11 cellular contexts compared by ENCODE assay signal in the genomic region with DNA sequence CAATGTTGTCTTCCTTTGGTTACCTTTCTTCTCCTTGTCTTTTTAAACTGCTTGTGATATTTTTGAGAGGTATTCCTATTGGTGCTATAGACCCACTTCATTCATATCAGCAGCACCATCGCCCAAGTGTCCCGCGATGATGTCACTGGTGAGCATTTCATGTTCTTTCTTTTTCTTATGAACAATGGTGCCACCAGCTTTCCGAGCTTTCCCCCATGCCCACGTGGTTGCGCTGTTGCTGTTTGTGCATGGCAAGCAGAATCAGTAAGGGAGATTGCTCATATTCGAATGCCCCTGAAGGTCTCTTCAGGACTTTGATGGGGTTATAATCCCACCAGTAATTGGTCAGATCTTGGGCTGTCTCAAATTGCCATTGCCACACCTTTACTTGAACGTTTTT.
DNase-seq lines count a peak whose midpoint lies in the region; ATAC-seq and TF ChIP-seq lines count a peak whose summit lies in the region.
"Had no signal": no experiment of that assay in that cellular context is flagged by ENCODE, and none has a peak within 500 bp of the region (broad histone marks: within the 10 kb centered on the region; RNA-seq: fewer than 3 reads in every experiment).

No MANE protein-coding gene starts in this region.

- no peaks in the 10 kb centered on the region for H3K4me1 ChIP-seq in prostate gland (replicated peaks)
- H3K4me1 ChIP-seq: psoas muscle had no signal

- POLR2A ChIA-PET in activated naive CD8-positive, alpha-beta T cell treated with anti-CD3 and anti-CD28 coated beads, Interleukin-2, amount 10 ng/mL, durations not matched to agents 7 days and 5 days (lab: Charles Lee): no interaction called here

- H3K27ac ChIP-seq in prostate gland: no peak overlapping the region
- H3K27ac ChIP-seq: psoas muscle had no signal

- H3K27ac Mint-ChIP-seq in activated naive CD8-positive, alpha-beta T cell treated with anti-CD3 and anti-CD28 coated beads, Interleukin-2, amount 10 ng/mL, durations not matched to agents 7 days and 5 days: no peak overlapping the region
- H3K27ac Mint-ChIP-seq: brain had no signal

- H3K27me3 Mint-ChIP-seq in activated naive CD8-positive, alpha-beta T cell treated with anti-CD3 and anti-CD28 coated beads, Interleukin-2, amount 10 ng/mL, durations not matched to agents 7 days and 5 days: no peaks in the 10 kb centered on the region
- H3K27me3 Mint-ChIP-seq: brain had no signal

- no peak overlapping the region for H3K4me3 Mint-ChIP-seq in activated naive CD8-positive, alpha-beta T cell treated with anti-CD3 and anti-CD28 coated beads, Interleukin-2, amount 10 ng/mL, durations not matched to agents 7 days and 5 days
- H3K4me3 Mint-ChIP-seq: brain had no signal

- 40% methylated on average over 6 of the region's 8 CpGs for WGBS in prostate gland

- H3K36me3 ChIP-seq in prostate gland: no peaks in the 10 kb centered on the region

- peaks cover under 1% of the 10 kb centered on the region for H3K9me3 Mint-ChIP-seq in activated naive CD8-positive, alpha-beta T cell treated with anti-CD3 and anti-CD28 coated beads, Interleukin-2, amount 10 ng/mL, durations not matched to agents 7 days and 5 days
- H3K9me3 Mint-ChIP-seq: brain had no signal

- intact Hi-C loops in prostate gland (cut with DNase I): no loop called here

- no peak overlapping the region for H3K4me3 ChIP-seq in prostate gland
- H3K4me3 ChIP-seq: GM12878, psoas muscle had no signal

- no peak for TF ChIP-seq CTCF in prostate gland (IDR thresholded peaks at IDR 0.05)

- H3K36me3 Mint-ChIP-seq in activated naive CD8-positive, alpha-beta T cell treated with anti-CD3 and anti-CD28 coated beads, Interleukin-2, amount 10 ng/mL, durations not matched to agents 7 days and 5 days: no peaks in the 10 kb centered on the region
- H3K36me3 Mint-ChIP-seq: brain had no signal

- DNase-seq in EL: peak; percentile 63
- peak; percentile 36 for DNase-seq in NCI-H2171 treated with DMSO at 0.1 percent for 48 hours (lab: John Stamatoyannopoulos, UW)
- DNase-seq in activated naive CD8-positive, alpha-beta T cell treated with anti-CD3 and anti-CD28 coated beads, Interleukin-2, amount 10 ng/mL, durations not matched to agents 7 days and 5 days: peak; percentile 25
- peak; percentile 2 to 13 for DNase-seq in stimulated activated CD4-positive, alpha-beta T cell treated with anti-CD3 and anti-CD28 coated beads, Interleukin-12 subunit alpha, Interleukin-12 subunit beta, amount 100 ng/mL, for 24 hours (ENCODE audit: low read depth in 2 of 2)
- no peak for DNase-seq in kidney tubule cell (ENCODE audit: low spot score)
- no peak for DNase-seq in NCI-H1417 (lab: John Stamatoyannopoulos, UW)
- no peak for DNase-seq in central memory CD4-positive, alpha-beta T cell
- no peak for DNase-seq in prostate gland (ENCODE audit: low spot score)
- DNase-seq: psoas muscle had no signal

- H3K4me1 Mint-ChIP-seq in activated naive CD8-positive, alpha-beta T cell treated with anti-CD3 and anti-CD28 coated beads, Interleukin-2, amount 10 ng/mL, durations not matched to agents 7 days and 5 days: no peaks in the 10 kb centered on the region
- H3K4me1 Mint-ChIP-seq: brain had no signal

- peak; percentile 47 for ATAC-seq in activated naive CD8-positive, alpha-beta T cell treated with anti-CD3 and anti-CD28 coated beads, Interleukin-2, amount 10 ng/mL, durations not matched to agents 7 days and 5 days (ENCODE audit: low read depth)
- ATAC-seq: GM12878, psoas muscle had no signal

- no peaks in the 10 kb centered on the region for H3K27me3 ChIP-seq in prostate gland (replicated peaks; ENCODE audit: insufficient read depth)

- no peak for TF ChIP-seq POLR2A in prostate gland (IDR thresholded peaks at IDR 0.05)

- no peaks in the 10 kb centered on the region for H3K9me3 ChIP-seq in prostate gland
- H3K9me3 ChIP-seq: psoas muscle had no signal

Comparison
In these comparisons a context has a peak if more than half of its experiments do, and no peak if none do; other contexts are left out.
1. DNase-seq: peak in EL (single experiment), NCI-H2171 treated with DMSO at 0.1 percent for 48 hours (single experiment), activated naive CD8-positive, alpha-beta T cell treated with anti-CD3 and anti-CD28 coated beads, Interleukin-2, amount 10 ng/mL, durations not matched to agents 7 days and 5 days (single experiment) and stimulated activated CD4-positive, alpha-beta T cell treated with anti-CD3 and anti-CD28 coated beads, Interleukin-12 subunit alpha, Interleukin-12 subunit beta, amount 100 ng/mL, for 24 hours (2 of 2); none in kidney tubule cell (single experiment), NCI-H1417 (0 of 3), central memory CD4-positive, alpha-beta T cell (single experiment) and prostate gland (single experiment).